Comparison of ENCODE assay signal across 23 cellular contexts in genomic region chr11:126597041-126597440, GRCh38.
"Had no signal": no experiment of that assay in that cellular context is flagged by ENCODE, and none has a peak within 500 bp of the region (broad histone marks: within the 10 kb centered on the region; RNA-seq: fewer than 3 reads in every experiment).

No MANE protein-coding gene starts in this region.

- H3K4me3 ChIP-seq: dorsolateral prefrontal cortex, gastrocnemius medialis, left ventricle myocardium inferior, lower lobe of right lung, pancreas, prostate gland, right atrium auricular region, sigmoid colon, thoracic aorta, tibial nerve, upper lobe of left lung had no signal

- H3K36me3 ChIP-seq: gastrocnemius medialis, left ventricle myocardium inferior, lower lobe of right lung, neutrophil, pancreas, prostate gland, right atrium auricular region, sigmoid colon, thoracic aorta, tibial nerve, upper lobe of left lung had no signal

- H3K27ac ChIP-seq: epithelial cell of prostate, gastrocnemius medialis, left ventricle myocardium inferior, lower lobe of right lung, neutrophil, pancreas, prostate gland, right atrium auricular region, sigmoid colon, thoracic aorta, tibial nerve, upper lobe of left lung had no signal

- H3K27me3 ChIP-seq: dorsolateral prefrontal cortex, gastrocnemius medialis, pancreas, right atrium auricular region, sigmoid colon, tibial nerve, upper lobe of left lung had no signal

- DNase-seq: dorsolateral prefrontal cortex; effector CD4-positive, alpha-beta T cell; foreskin fibroblast; gastrocnemius medialis; immature natural killer cell; islet precursor cell; kidney glomerular epithelial cell; left colon; left ventricle myocardium inferior; lower lobe of right lung; natural killer cell; pancreas; sigmoid colon; stimulated activated CD4-positive, alpha-beta T cell treated with anti-CD3 and anti-CD28 coated beads, Interleukin-4, amount 100 ng/mL, for 4 hours had no signal

- ATAC-seq: esophagus mucosa; gastrocnemius medialis; left colon; lower lobe of right lung; natural killer cell; pancreas; stimulated activated memory B cell treated with anti-CD40 and anti-IgM and Interleukin-4, amounts not matched to agents 10 μg/mL and 1 μg/mL and 100 μg/mL, for 72 hours had no signal
